In the genomic region with DNA sequence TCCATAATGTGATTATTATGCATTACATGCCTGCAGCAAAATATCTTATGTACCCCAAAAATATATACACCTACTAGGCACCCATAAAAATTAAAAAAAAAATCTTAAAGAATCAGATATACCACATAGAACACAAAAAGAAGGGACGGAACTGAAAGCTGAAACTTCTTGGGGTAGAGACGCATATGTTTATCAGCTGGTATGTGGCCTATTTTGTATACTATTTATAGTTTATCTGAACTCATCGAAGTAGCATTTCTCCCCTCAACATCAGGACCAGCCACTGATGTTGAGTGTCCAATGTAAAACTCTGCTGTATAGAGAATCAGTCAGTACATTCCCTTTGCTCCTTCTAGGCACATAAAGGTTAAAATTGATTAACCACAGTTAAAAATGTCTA, we compare ENCODE assay signal across 33 cellular contexts.
"Had no signal": no experiment of that assay in that cellular context is flagged by ENCODE, and none has a peak within 500 bp of the region (broad histone marks: within the 10 kb centered on the region; RNA-seq: fewer than 3 reads in every experiment).

No MANE protein-coding gene starts in this region.

- DNase-seq: activated effector memory CD4-positive, alpha-beta T cell treated with anti-CD3 and anti-CD28 coated beads, Interleukin-2, amount 50 U/mL, for 16 hours; activated effector memory CD4-positive, alpha-beta T cell treated with Interleukin-2 at 50 U/mL for 16 hours; activated gamma-delta T cell; activated gamma-delta T cell treated with Interleukin-2 at 50 U/mL for 16 hours; activated naive CD4-positive, alpha-beta T cell; activated naive CD4-positive, alpha-beta T cell treated with anti-CD3 and anti-CD28 coated beads for 36 hours; activated naive CD4-positive, alpha-beta T cell treated with anti-CD3 and anti-CD28 coated beads, Interleukin-2, amount 10 ng/mL, durations not matched to agents 7 days and 5 days; activated naive CD4-positive, alpha-beta T cell treated with anti-CD3 and anti-CD28 coated beads, Interleukin-2, amount 50 U/mL, for 16 hours; activated naive CD4-positive, alpha-beta T cell treated with Interleukin-2 at 50 U/mL for 16 hours; activated naive CD8-positive, alpha-beta T cell treated with anti-CD3 and anti-CD28 coated beads for 36 hours; activated naive CD8-positive, alpha-beta T cell treated with anti-CD3 and anti-CD28 coated beads, Interleukin-2, amount 10 ng/mL, durations not matched to agents 7 days and 5 days; activated naive CD8-positive, alpha-beta T cell treated with anti-CD3 and anti-CD28 coated beads, Interleukin-2, amount 50 U/mL, for 24 hours; activated T-cell treated with anti-CD3 and anti-CD28 coated beads, Interleukin-2, amount 50 U/mL, for 24 hours; activated T-cell treated with anti-CD3 and anti-CD28 coated beads, Interleukin-2, amount 50 U/mL, for 4 hours; activated T-cell treated with anti-CD3 and anti-CD28 coated beads, Interleukin-2, amount 50 U/mL, for 48 hours; activated T-cell treated with anti-CD3 and anti-CD28 coated beads, Interleukin-2, amount 50 U/mL, for 72 hours; adrenal gland; amniotic stem cell; amygdala; anterior cingulate cortex; aorta; body of pancreas; brain microvascular endothelial cell; caudate nucleus; central memory CD4-positive, alpha-beta T cell; cerebellar nuclear complex had no signal

- H3K4me1 ChIP-seq: adrenal gland, ascending aorta, body of pancreas, breast epithelium had no signal

- H3K27ac ChIP-seq: adrenal gland, ascending aorta, body of pancreas, brain microvascular endothelial cell, breast epithelium, cardiac muscle cell had no signal

- H3K9me3 ChIP-seq: adrenal gland, ascending aorta, body of pancreas, breast epithelium had no signal

- H3K4me3 ChIP-seq: adrenal gland, ascending aorta, body of pancreas, breast epithelium, cardiac muscle cell had no signal

- FAIRE-seq: astrocyte, bronchial epithelial cell had no signal

- H3K27me3 ChIP-seq: adrenal gland, ascending aorta, body of pancreas, brain microvascular endothelial cell, breast epithelium, cardiac muscle cell had no signal

- H3K36me3 ChIP-seq: adrenal gland, ascending aorta, brain microvascular endothelial cell, breast epithelium, cardiac muscle cell had no signal

- ATAC-seq: activated naive CD4-positive, alpha-beta T cell treated with anti-CD3 and anti-CD28 coated beads, Interleukin-2, amount 50 U/mL, for 72 hours; activated naive CD8-positive, alpha-beta T cell treated with anti-CD3 and anti-CD28 coated beads, Interleukin-2, amount 50 U/mL, for 24 hours; activated T-cell treated with anti-CD3 and anti-CD28 coated beads, Interleukin-2, amount 50 U/mL, for 4 hours; activated T-cell treated with anti-CD3 and anti-CD28 coated beads, Interleukin-2, amount 50 U/mL, for 72 hours; activated T-helper 17 cell treated with anti-CD3 and anti-CD28 coated beads, Interleukin-2, amount 50 U/mL, for 72 hours; body of pancreas had no signal
